ENCODE assay signal across 30 cellular contexts in the genomic region with DNA sequence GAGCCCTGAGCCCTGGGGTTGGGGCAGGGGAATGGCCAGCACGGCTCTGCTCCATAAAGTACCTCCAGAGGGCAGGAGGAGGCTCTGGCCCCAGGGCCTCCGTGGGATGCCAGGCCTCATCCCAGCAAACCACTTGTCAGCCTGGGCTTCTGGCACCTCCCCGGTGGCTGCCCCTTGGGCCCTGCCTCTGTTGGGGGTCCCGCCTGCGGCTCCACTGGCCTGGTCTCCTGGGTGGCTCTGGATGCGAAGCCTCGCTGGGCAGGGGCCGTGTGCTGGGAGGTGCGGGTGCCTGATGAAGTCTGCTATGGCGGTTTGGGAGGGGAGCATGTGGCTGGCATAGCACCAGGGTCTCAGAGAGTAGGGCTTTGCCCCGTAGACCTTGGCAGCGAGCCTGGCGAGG.
"Had no signal": no experiment of that assay in that cellular context is flagged by ENCODE, and none has a peak within 500 bp of the region (broad histone marks: within the 10 kb centered on the region; RNA-seq: fewer than 3 reads in every experiment).

No MANE protein-coding gene starts in this region.

- H3K36me3 ChIP-seq: ovary had no signal

- H3K4me2 ChIP-seq: smooth muscle cell had no signal

- H3K27me3 ChIP-seq: ovary, spleen, suprapubic skin, testis, thyroid gland, tibial nerve, upper lobe of left lung, vagina had no signal

- H3K4me3 ChIP-seq: ovary, psoas muscle, skin epidermis, smooth muscle cell, spleen, suprapubic skin, testis, thyroid gland, tibial nerve, upper lobe of left lung, vagina had no signal

- H3K9me3 ChIP-seq: ovary, psoas muscle, spleen, suprapubic skin, testis, thyroid gland, tibial nerve, upper lobe of left lung, vagina had no signal

- H3K4me1 ChIP-seq: parathyroid adenoma, psoas muscle, spleen, testis, thyroid gland, upper lobe of left lung had no signal

- H2AFZ ChIP-seq: parathyroid adenoma had no signal

- ATAC-seq: naive thymus-derived CD8-positive, alpha-beta T cell; natural killer cell treated with Interleukin-12 subunit alpha and Interleukin-12 subunit beta and Interleukin-15 and Interleukin-18, amount 100 ng/mL, for 72 hours; psoas muscle; right cardiac atrium; sciatic nerve; stimulated activated memory B cell treated with anti-CD40 and anti-IgM and Interleukin-4, amounts not matched to agents 10 μg/mL and 1 μg/mL and 100 μg/mL, for 72 hours; stimulated activated naive CD8-positive, alpha-beta T cell treated with anti-CD3 and anti-CD28 coated beads, Interleukin-15, amount 100 ng/mL, for 72 hours; stimulated activated naive CD8-positive, alpha-beta T cell treated with anti-CD3 and anti-CD28 coated beads, Interleukin-15, Interleukin-2, amounts not matched to agents 100 U/mL and 50 U/mL, for 24 hours had no signal

- FAIRE-seq: urothelium cell line had no signal

- H3K27ac ChIP-seq: ovary, parathyroid adenoma, psoas muscle, spleen, suprapubic skin, testis, thyroid gland, tibial nerve, upper lobe of left lung, vagina had no signal

- H3K9ac ChIP-seq: parathyroid adenoma had no signal

- DNase-seq: naive thymus-derived CD8-positive, alpha-beta T cell; nephron progenitor cell; occipital lobe; ovary; posterior cingulate gyrus; psoas muscle; right cardiac atrium; spleen; stimulated activated CD4-positive, alpha-beta T cell treated with anti-CD3 and anti-CD28 coated beads, Interleukin-12 subunit alpha, Interleukin-12 subunit beta, amount 100 ng/mL, for 4 hours; stimulated activated CD4-positive, alpha-beta T cell treated with anti-CD3 and anti-CD28 coated beads, Interleukin-1b, Interleukin-23, amount 100 ng/mL, for 48 hours; stimulated activated CD4-positive, alpha-beta T cell treated with anti-CD3 and anti-CD28 coated beads, Interleukin-4, amount 100 ng/mL, for 1 hour; stimulated activated CD4-positive, alpha-beta T cell treated with anti-CD3 and anti-CD28 coated beads, Interleukin-4, amount 100 ng/mL, for 4 hours; stimulated activated CD8-positive, alpha-beta memory T cell treated with anti-CD3 and anti-CD28 coated beads, Interleukin-4, amount 100 ng/mL, for 48 hours; stimulated activated naive CD4-positive, alpha-beta T cell; stimulated activated naive CD8-positive, alpha-beta T cell treated with anti-CD3 and anti-CD28 coated beads, Interleukin-15, amount 100 ng/mL, for 72 hours; stimulated activated naive CD8-positive, alpha-beta T cell treated with anti-CD3 and anti-CD28 coated beads, Interleukin-15, Interleukin-2, amounts not matched to agents 100 U/mL and 50 U/mL, for 24 hours; testis; thyroid gland; trophoblast cell had no signal
